Comparison of ENCODE assay signal across 14 cellular contexts in the genomic region with DNA sequence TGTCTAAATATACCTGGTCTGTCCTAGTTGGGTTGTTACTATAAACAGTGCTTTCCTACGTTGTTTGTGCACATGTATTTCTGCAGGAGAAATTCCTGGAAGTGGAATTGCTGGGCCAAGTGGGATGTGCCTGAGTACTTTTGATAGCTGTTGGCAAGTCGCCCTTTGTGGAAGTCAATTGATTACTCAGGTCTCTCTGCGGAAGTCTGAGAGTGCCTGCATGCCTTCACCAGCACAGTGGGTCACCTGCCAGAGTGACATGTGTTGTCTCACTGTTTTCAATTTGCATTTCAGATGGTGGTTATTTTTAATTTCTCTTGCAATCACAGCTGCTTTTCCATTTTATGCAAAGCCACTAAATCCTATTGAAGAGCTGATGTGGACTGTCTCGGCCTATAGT. TPM values are rescaled to one million over a fixed set of nuclear protein-coding genes. Genes with fewer than 3 reads are reported as not detected.
DNase-seq lines count a peak whose midpoint lies in the region; ATAC-seq and TF ChIP-seq lines count a peak whose summit lies in the region.
"Had no signal": no experiment of that assay in that cellular context is flagged by ENCODE, and none has a peak within 500 bp of the region (broad histone marks: within the 10 kb centered on the region; RNA-seq: fewer than 3 reads in every experiment).

No MANE protein-coding gene starts in this region.

- ATAC-seq in right cardiac atrium (no peak), HG03521 (IDR thresholded peaks at IDR 0.05; ENCODE audit: unreplicated experiment) (no peak), HG03108 (IDR thresholded peaks at IDR 0.05; ENCODE audit: unreplicated experiment) (no peak)

- H3K27me3 ChIP-seq in left ventricle myocardium inferior (ENCODE audit: low read depth) (no peaks in the 10 kb centered on the region), right cardiac atrium (ENCODE audit: control insufficient read depth, insufficient read depth) (no peaks in the 10 kb centered on the region)
- H3K27me3 ChIP-seq: BLaER1 treated with 17β-estradiol and CSF1 and Interleukin-3, amounts not matched to agents 10 nM and 100 nM had no signal

- H3K27me3 Mint-ChIP-seq in activated T-helper 2 cell treated with anti-CD3 and anti-CD28 coated beads, Interferon-gamma antibody, Interleukin-2, Interleukin-4, amounts not matched to agents 10 μg/mL and 5 μg/mL and 100 μg/mL, durations not matched to agents 14 hours and 24 hours and 36 hours (ENCODE audit: low read depth): no peaks in the 10 kb centered on the region
- no peaks in the 10 kb centered on the region for H3K27me3 Mint-ChIP-seq in type B pancreatic cell

- peak overlapping the region; percentile 57 for H3K27ac ChIP-seq in left ventricle myocardium inferior (replicated peaks)
- no peak overlapping the region for H3K27ac ChIP-seq in right cardiac atrium (ENCODE audit: low read length)
- H3K27ac ChIP-seq: BLaER1 treated with 17β-estradiol and CSF1 and Interleukin-3, amounts not matched to agents 10 nM and 100 nM; HL-60 had no signal

- TF ChIP-seq CTCF in left ventricle myocardium inferior (IDR thresholded peaks at IDR 0.05; ENCODE audit: borderline replicate concordance): no peak
- TF ChIP-seq CTCF in type B pancreatic cell (conservative IDR thresholded peaks at IDR 0.05): no peak

- intact Hi-C loops in left ventricle myocardium inferior (cut with micrococcal nuclease): no loop called here
- intact Hi-C loops in right cardiac atrium (cut with DNase I): no loop called here
- intact Hi-C loops in activated T-helper 2 cell treated with anti-CD3 and anti-CD28 coated beads, Interferon-gamma antibody, Interleukin-2, Interleukin-4, amounts not matched to agents 10 μg/mL and 5 μg/mL and 100 μg/mL, durations not matched to agents 14 hours and 24 hours and 36 hours (cut with micrococcal nuclease): loop anchor here (2.0 kb wide), 1 partner anchor 16 kb away; no protein-coding TSS in a partner anchor

- peaks cover 18% of the 10 kb centered on the region for H3K4me1 Mint-ChIP-seq in activated T-helper 2 cell treated with anti-CD3 and anti-CD28 coated beads, Interferon-gamma antibody, Interleukin-2, Interleukin-4, amounts not matched to agents 10 μg/mL and 5 μg/mL and 100 μg/mL, durations not matched to agents 14 hours and 24 hours and 36 hours (ENCODE audit: low read depth)
- H3K4me1 Mint-ChIP-seq in type B pancreatic cell (ENCODE audit: unreplicated experiment): peaks cover 7% of the 10 kb centered on the region

- H3K9me3 ChIP-seq in left ventricle myocardium inferior (replicated peaks) (no peaks in the 10 kb centered on the region), right cardiac atrium (ENCODE audit: control insufficient read depth, low read length) (no peaks in the 10 kb centered on the region)
- H3K9me3 ChIP-seq: BLaER1 treated with 17β-estradiol and CSF1 and Interleukin-3, amounts not matched to agents 10 nM and 100 nM had no signal

- H3K36me3 ChIP-seq in left ventricle myocardium inferior: no peaks in the 10 kb centered on the region

- H3K27ac Mint-ChIP-seq in activated T-helper 2 cell treated with anti-CD3 and anti-CD28 coated beads, Interferon-gamma antibody, Interleukin-2, Interleukin-4, amounts not matched to agents 10 μg/mL and 5 μg/mL and 100 μg/mL, durations not matched to agents 14 hours and 24 hours and 36 hours: no peak overlapping the region
- no peak overlapping the region for H3K27ac Mint-ChIP-seq in type B pancreatic cell

- 43% methylated on average over 4 of the region's 4 CpGs for WGBS in right cardiac atrium

- H3K36me3 Mint-ChIP-seq in activated T-helper 2 cell treated with anti-CD3 and anti-CD28 coated beads, Interferon-gamma antibody, Interleukin-2, Interleukin-4, amounts not matched to agents 10 μg/mL and 5 μg/mL and 100 μg/mL, durations not matched to agents 14 hours and 24 hours and 36 hours (ENCODE audit: low read depth): peaks cover 24% of the 10 kb centered on the region
- peaks cover 3% of the 10 kb centered on the region for H3K36me3 Mint-ChIP-seq in type B pancreatic cell

- peaks cover 48% of the 10 kb centered on the region for H3K4me1 ChIP-seq in left ventricle myocardium inferior
- peaks cover 3% of the 10 kb centered on the region for H3K4me1 ChIP-seq in right cardiac atrium (ENCODE audit: control insufficient read depth, insufficient read depth, low read length)

- H3K4me3 Mint-ChIP-seq in activated T-helper 2 cell treated with anti-CD3 and anti-CD28 coated beads, Interferon-gamma antibody, Interleukin-2, Interleukin-4, amounts not matched to agents 10 μg/mL and 5 μg/mL and 100 μg/mL, durations not matched to agents 14 hours and 24 hours and 36 hours (ENCODE audit: low read depth): peak overlapping the region; percentile 44
- peak overlapping the region; percentile 65 for H3K4me3 Mint-ChIP-seq in type B pancreatic cell

- no peak for DNase-seq in left ventricle myocardium inferior
- no peak for DNase-seq in right cardiac atrium
- DNase-seq in activated T-helper 2 cell treated with anti-CD3 and anti-CD28 coated beads, Interferon-gamma antibody, Interleukin-2, Interleukin-4, amounts not matched to agents 10 μg/mL and 5 μg/mL and 100 μg/mL, durations not matched to agents 14 hours and 24 hours and 36 hours (ENCODE audit: low spot score): no peak
- peak; percentile 71 to 92 for DNase-seq in lung microvascular endothelial cell (ENCODE audit: low read depth in 2 of 2)
- no peak for DNase-seq in type B pancreatic cell (ENCODE audit: extremely low spot score, unreplicated experiment)
- no peak for DNase-seq in amniotic stem cell (lab: John Stamatoyannopoulos, UW)
- DNase-seq: GF-D8 had no signal

- H3K4me3 ChIP-seq in left ventricle myocardium inferior (no peak overlapping the region), right cardiac atrium (ENCODE audit: low read length) (no peak overlapping the region)

- H3K9me3 Mint-ChIP-seq in activated T-helper 2 cell treated with anti-CD3 and anti-CD28 coated beads, Interferon-gamma antibody, Interleukin-2, Interleukin-4, amounts not matched to agents 10 μg/mL and 5 μg/mL and 100 μg/mL, durations not matched to agents 14 hours and 24 hours and 36 hours: no peaks in the 10 kb centered on the region
- H3K9me3 Mint-ChIP-seq in type B pancreatic cell: no peaks in the 10 kb centered on the region

RNA-seq across cellular contexts. Expression of a gene that starts 2.3 kb away (rescaled TPM):
- total RNA-seq in left ventricle myocardium inferior (25.3 TPM), right cardiac atrium (10 to 100 TPM; 29.8 to 32.0 (median 31.2) TPM), lung microvascular endothelial cell (40.8 and 42.3 TPM in 2 replicates), type B pancreatic cell (ENCODE audit: low replicate concordance) (59.0 and 60.6 TPM in 2 replicates)
- polyA plus RNA-seq in right cardiac atrium: 35.9 TPM
- 132 and 137 TPM in 2 replicates for total RNA-seq in activated T-helper 2 cell treated with anti-CD3 and anti-CD28 coated beads, Interferon-gamma antibody, Interleukin-2, Interleukin-4, amounts not matched to agents 10 μg/mL and 5 μg/mL and 100 μg/mL, durations not matched to agents 14 hours and 24 hours and 36 hours

RNA-seq across cellular contexts. Expression of a gene that starts 14.3 kb away (rescaled TPM):
- total RNA-seq in left ventricle myocardium inferior: 42.6 TPM
- total RNA-seq in right cardiac atrium: 100 to 1,000 TPM in 1 of 4 donors, 10 to 100 TPM in 3; 53.9 to 101 (median 70.7) TPM
- polyA plus RNA-seq in right cardiac atrium: 84.2 TPM
- 233 and 242 TPM in 2 replicates for total RNA-seq in activated T-helper 2 cell treated with anti-CD3 and anti-CD28 coated beads, Interferon-gamma antibody, Interleukin-2, Interleukin-4, amounts not matched to agents 10 μg/mL and 5 μg/mL and 100 μg/mL, durations not matched to agents 14 hours and 24 hours and 36 hours
- 287 and 458 TPM in 2 replicates for total RNA-seq in lung microvascular endothelial cell
- 120 and 144 TPM in 2 replicates for total RNA-seq in type B pancreatic cell (ENCODE audit: low replicate concordance)
- total RNA-seq: M059J had no signal

RNA-seq across cellular contexts. Expression of a gene that starts 21.2 kb away (rescaled TPM):
- total RNA-seq in left ventricle myocardium inferior (3.1 TPM), right cardiac atrium (1 to 10 TPM in 3 of 4 donors, under 1 TPM in 1; 0.39 to 2.8 (median 1.6) TPM), lung microvascular endothelial cell (under 0.01 and 0.22 TPM in 2 replicates), type B pancreatic cell (ENCODE audit: low replicate concordance) (0.68 and 0.79 TPM in 2 replicates)
- 2.7 TPM for polyA plus RNA-seq in right cardiac atrium
- total RNA-seq in activated T-helper 2 cell treated with anti-CD3 and anti-CD28 coated beads, Interferon-gamma antibody, Interleukin-2, Interleukin-4, amounts not matched to agents 10 μg/mL and 5 μg/mL and 100 μg/mL, durations not matched to agents 14 hours and 24 hours and 36 hours: 2.0 and 2.3 TPM in 2 replicates
- total RNA-seq: cerebellum, M059J had no signal
- polyA plus RNA-seq: fibroblast of lung had no signal

RNA-seq across cellular contexts. Expression of a gene that starts 26.8 kb away (rescaled TPM):
- not detected for total RNA-seq in left ventricle myocardium inferior
- not detected for total RNA-seq in right cardiac atrium
- polyA plus RNA-seq in right cardiac atrium: not detected
- total RNA-seq in activated T-helper 2 cell treated with anti-CD3 and anti-CD28 coated beads, Interferon-gamma antibody, Interleukin-2, Interleukin-4, amounts not matched to agents 10 μg/mL and 5 μg/mL and 100 μg/mL, durations not matched to agents 14 hours and 24 hours and 36 hours: not detected in 2 replicates
- total RNA-seq in lung microvascular endothelial cell: not detected in 2 replicates
- 0.39 TPM in 1 of 2 replicates, not detected in the other for total RNA-seq in type B pancreatic cell (ENCODE audit: low replicate concordance)
- total RNA-seq: cerebellum, fibroblast of lung, M059J had no signal
- polyA plus RNA-seq: fibroblast of lung had no signal

RNA-seq across cellular contexts. Expression of a gene that starts 41.1 kb away (rescaled TPM):
- total RNA-seq in left ventricle myocardium inferior (14.2 TPM), right cardiac atrium (10 to 100 TPM; 15.0 to 23.8 (median 19.2) TPM), lung microvascular endothelial cell (8.5 and 12.5 TPM in 2 replicates), type B pancreatic cell (ENCODE audit: low replicate concordance) (11.9 and 20.1 TPM in 2 replicates)
- 18.4 TPM for polyA plus RNA-seq in right cardiac atrium
- total RNA-seq in activated T-helper 2 cell treated with anti-CD3 and anti-CD28 coated beads, Interferon-gamma antibody, Interleukin-2, Interleukin-4, amounts not matched to agents 10 μg/mL and 5 μg/mL and 100 μg/mL, durations not matched to agents 14 hours and 24 hours and 36 hours: 39.9 and 52.1 TPM in 2 replicates

Comparison
In these comparisons a context has a peak if more than half of its experiments do, and no peak if none do; other contexts are left out.
1. DNase-seq: peak in lung microvascular endothelial cell (2 of 2); none in left ventricle myocardium inferior (single experiment), right cardiac atrium (0 of 3), activated T-helper 2 cell treated with anti-CD3 and anti-CD28 coated beads, Interferon-gamma antibody, Interleukin-2, Interleukin-4, amounts not matched to agents 10 μg/mL and 5 μg/mL and 100 μg/mL, durations not matched to agents 14 hours and 24 hours and 36 hours (single experiment), type B pancreatic cell (single experiment) and amniotic stem cell (single experiment).